22 cellular contexts compared by ENCODE assay signal in genomic region chr3:70813306-70813705, GRCh38.
"Had no signal": no experiment of that assay in that cellular context is flagged by ENCODE, and none has a peak within 500 bp of the region (broad histone marks: within the 10 kb centered on the region; RNA-seq: fewer than 3 reads in every experiment).

No MANE protein-coding gene starts in this region.

- H3K9ac ChIP-seq: neural progenitor cell, parathyroid adenoma had no signal

- H3K79me2 ChIP-seq: parathyroid adenoma had no signal

- H3K27me3 ChIP-seq: dorsolateral prefrontal cortex, foreskin keratinocyte, left lung, neural progenitor cell, right atrium auricular region, sigmoid colon, stomach, testis, tibial artery had no signal

- H3K4me3 ChIP-seq: dorsolateral prefrontal cortex, left lung, neural progenitor cell, prostate gland, right atrium auricular region, sigmoid colon, stomach, testis, tibial artery had no signal

- H3K9me3 ChIP-seq: prostate gland, sigmoid colon, testis had no signal

- H3K4me2 ChIP-seq: neural progenitor cell had no signal

- H3K27ac ChIP-seq: dorsolateral prefrontal cortex, foreskin keratinocyte, left lung, neural progenitor cell, parathyroid adenoma, prostate gland, right atrium auricular region, sigmoid colon, stomach, testis, tibial artery had no signal

- DNase-seq: central memory CD4-positive, alpha-beta T cell; dorsolateral prefrontal cortex; effector CD4-positive, alpha-beta T cell; foreskin keratinocyte; kidney; left lung; mesendoderm; midbrain; naive thymus-derived CD4-positive, alpha-beta T cell; sigmoid colon; small intestine; stimulated activated CD4-positive, alpha-beta T cell treated with anti-CD3 and anti-CD28 coated beads, Interleukin-15, amount 100 ng/mL, for 24 hours; stimulated activated CD4-positive, alpha-beta T cell treated with anti-CD3 and anti-CD28 coated beads, Interleukin-2, amount 100 ng/mL, for 48 hours; stimulated activated naive CD4-positive, alpha-beta T cell treated with Interleukin-2 at 50 U/mL for 16 hours; stomach; substantia nigra; testis; tibial artery had no signal

- H2AFZ ChIP-seq: neural progenitor cell, parathyroid adenoma had no signal

- H3K36me3 ChIP-seq: left lung, neural progenitor cell, prostate gland, right atrium auricular region, sigmoid colon, stomach, tibial artery had no signal

- H3K4me1 ChIP-seq: foreskin keratinocyte, left lung, neural progenitor cell, parathyroid adenoma, prostate gland, right atrium auricular region, stomach, testis, tibial artery had no signal
